8 cellular contexts compared by ENCODE assay signal in genomic region chr16:57244463-57244766, GRCh38. TPM values are rescaled to one million over a fixed set of nuclear protein-coding genes. Genes with fewer than 3 reads are reported as not detected.
DNase-seq lines count a peak whose midpoint lies in the region; ATAC-seq and TF ChIP-seq lines count a peak whose summit lies in the region.

No MANE protein-coding gene starts in this region.

- peak overlapping the region; percentile 85 for H3K4me3 Mint-ChIP-seq in mesothelial cell of epicardium

- no peaks in the 10 kb centered on the region for H3K9me3 Mint-ChIP-seq in mesothelial cell of epicardium

- DNase-seq in body of pancreas (no peak), mesothelial cell of epicardium (ENCODE audit: low spot score in 2 of 2, unreplicated experiment in 2 of 2) (no peak), NCI-H2107 (lab: John Stamatoyannopoulos, UW) (no peak), NCI-H2227 (lab: John Stamatoyannopoulos, UW; ENCODE audit: unreplicated experiment) (no peak), iPS-NIHi7 (ENCODE audit: extremely low spot score) (no peak)
- DNase-seq in activated effector memory CD4-positive, alpha-beta T cell treated with Interleukin-2 at 50 U/mL for 16 hours: no peak

- H3K4me1 ChIP-seq in body of pancreas: peaks cover 18% of the 10 kb centered on the region

- peaks cover 0 to 13% of the 10 kb centered on the region in 2 donors for H3K36me3 ChIP-seq in body of pancreas (replicated peaks in 1 of 2; ENCODE audit: insufficient read depth in 1 of 2, low read depth in 2 of 2)

- H3K9me3 ChIP-seq in body of pancreas: no peaks in the 10 kb centered on the region

- H3K27me3 ChIP-seq in body of pancreas: no peaks in the 10 kb centered on the region

- peak overlapping the region; percentile 92 for H3K27ac Mint-ChIP-seq in mesothelial cell of epicardium

- H3K27ac ChIP-seq in body of pancreas: peak overlapping the region; percentile 81 to 96 (median 94)

- H3K4me1 Mint-ChIP-seq in mesothelial cell of epicardium: peaks cover 14% of the 10 kb centered on the region

- TF ChIP-seq CTCF in body of pancreas (IDR thresholded peaks at IDR 0.05) (no peak), mesothelial cell of epicardium (IDR thresholded peaks at IDR 0.05; ENCODE audit: unreplicated experiment) (no peak)

- TF ChIP-seq POLR2A in body of pancreas (IDR thresholded peaks at IDR 0.05): no peak

- ATAC-seq in GM18909 (IDR thresholded peaks at IDR 0.05; ENCODE audit: poor library complexity, unreplicated experiment) (peak; percentile 23), HG03139 (IDR thresholded peaks at IDR 0.05; ENCODE audit: unreplicated experiment) (peak; percentile 13), body of pancreas (no peak)

- WGBS in body of pancreas, 2 donors: 4 to 7% methylated on average over 9 of the region's 9 CpGs

- intact Hi-C loops in body of pancreas (cut with DNase I): no loop called here

- H3K36me3 Mint-ChIP-seq in mesothelial cell of epicardium: peaks cover 5% of the 10 kb centered on the region

- H3K27me3 Mint-ChIP-seq in mesothelial cell of epicardium (ENCODE audit: low read depth): no peaks in the 10 kb centered on the region

- H3K4me3 ChIP-seq in body of pancreas: no peak overlapping the region

RNA-seq across cellular contexts. Expression of gene ARL2BP, which starts 0.6 kb away (rescaled TPM):
- 10 to 100 TPM; 15.8 to 21.5 TPM for total RNA-seq in body of pancreas
- total RNA-seq in mesothelial cell of epicardium: 34.4 to 38.2 TPM (median 35.9 TPM) in 3 replicates

RNA-seq across cellular contexts. Expression of gene PLLP, which starts 40.1 kb away (rescaled TPM):
- total RNA-seq in body of pancreas: 10 to 100 TPM; 32.9 to 43.2 TPM
- 1.1 to 1.8 TPM (median 1.2 TPM) in 3 replicates for total RNA-seq in mesothelial cell of epicardium

RNA-seq across cellular contexts. Expression of gene RSPRY1, which starts 58.3 kb away (rescaled TPM):
- total RNA-seq in body of pancreas: 10 to 100 TPM; 13.8 to 31.4 TPM
- 43.8 to 50.7 TPM (median 44.0 TPM) in 3 replicates for total RNA-seq in mesothelial cell of epicardium

RNA-seq across cellular contexts. Expression of gene PSME3IP1, which starts 58.6 kb away (rescaled TPM):
- 10 to 100 TPM; 26.7 to 32.9 TPM for total RNA-seq in body of pancreas
- 105 to 112 TPM (median 107 TPM) in 3 replicates for total RNA-seq in mesothelial cell of epicardium

Comparison
In these comparisons a context has a peak if more than half of its experiments do, and no peak if none do; other contexts are left out.
1. RNA of gene PLLP, which starts 40.1 kb away (total RNA-seq): 32.9 to 43.2 TPM in body of pancreas; 1.1 to 1.8 TPM in mesothelial cell of epicardium; every median in the first group is over 10 times any median in the second.